Comparison of ENCODE assay signal across 29 cellular contexts in the genomic region with DNA sequence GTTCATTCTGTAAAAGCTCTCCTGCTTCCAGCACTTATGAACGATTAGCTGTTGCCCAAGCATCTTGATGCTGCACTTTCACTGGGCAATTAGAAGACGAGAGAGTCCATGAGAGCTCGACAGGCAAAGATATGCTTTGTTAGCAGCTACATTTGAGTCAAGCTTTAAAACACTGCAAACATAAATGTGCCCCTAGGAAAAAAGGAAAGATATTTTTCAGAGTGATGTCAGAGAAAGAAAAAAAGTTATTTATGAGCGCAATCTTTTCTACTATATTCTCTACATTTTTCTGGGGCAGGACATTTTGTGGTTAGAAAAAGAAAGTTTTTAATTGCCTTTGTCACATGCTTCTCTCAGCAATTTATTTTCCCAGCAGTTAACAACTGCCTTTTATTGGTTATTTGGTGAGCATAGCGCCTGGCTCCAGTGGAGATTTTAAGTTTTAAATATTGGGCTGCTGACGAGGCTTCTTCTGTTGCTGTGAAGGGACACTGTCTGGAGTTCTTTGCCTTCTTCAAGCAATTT.
DNase-seq lines count a peak whose midpoint lies in the region; TF ChIP-seq lines count a peak whose summit lies in the region.
"Had no signal": no experiment of that assay in that cellular context is flagged by ENCODE, and none has a peak within 500 bp of the region (broad histone marks: within the 10 kb centered on the region; RNA-seq: fewer than 3 reads in every experiment).

No MANE protein-coding gene starts in this region.

- H3K9me3 ChIP-seq in mesenchymal stem cell (ENCODE audit: control insufficient read depth, low read length): no peaks in the 10 kb centered on the region
- H3K9me3 ChIP-seq: HAP-1, left lung, MG63, right atrium auricular region, tibial nerve had no signal

- no peak overlapping the region for H4K91ac ChIP-seq in mesenchymal stem cell (ENCODE audit: low read length)

- no peak overlapping the region for H3K4me2 ChIP-seq in mesenchymal stem cell (ENCODE audit: low read length, poor library complexity, severe bottlenecking)
- H3K4me2 ChIP-seq: KMS-11 had no signal

- intact Hi-C loops in dorsolateral prefrontal cortex (cut with DNase I): no loop called here

- H3K9ac ChIP-seq in mesenchymal stem cell (ENCODE audit: low read length): no peak overlapping the region
- H3K9ac ChIP-seq: KMS-11, parathyroid adenoma had no signal

- H3K79me1 ChIP-seq in mesenchymal stem cell (replicated peaks; ENCODE audit: low read length, poor library complexity, severe bottlenecking): no peaks in the 10 kb centered on the region

- no peak overlapping the region for H2BK5ac ChIP-seq in mesenchymal stem cell (ENCODE audit: low read depth, low read length, poor library complexity, severe bottlenecking)

- no peak overlapping the region for H3K27ac Mint-ChIP-seq in activated CD4-positive, alpha-beta memory T cell treated with anti-CD3 and anti-CD28 coated beads, Interleukin-2, amount 10 ng/mL, durations not matched to agents 7 days and 5 days
- H3K27ac Mint-ChIP-seq: activated naive CD8-positive, alpha-beta T cell treated with anti-CD3 and anti-CD28 coated beads, Interleukin-2, amount 10 ng/mL, durations not matched to agents 7 days and 5 days had no signal

- no peaks in the 10 kb centered on the region for H3K27me3 Mint-ChIP-seq in activated CD4-positive, alpha-beta memory T cell treated with anti-CD3 and anti-CD28 coated beads, Interleukin-2, amount 10 ng/mL, durations not matched to agents 7 days and 5 days
- H3K27me3 Mint-ChIP-seq: activated naive CD8-positive, alpha-beta T cell treated with anti-CD3 and anti-CD28 coated beads, Interleukin-2, amount 10 ng/mL, durations not matched to agents 7 days and 5 days had no signal

- H3K4ac ChIP-seq in mesenchymal stem cell (ENCODE audit: low read depth in 1 of 2, low read length in 2 of 2): no peak overlapping the region

- no peak overlapping the region for H3K23ac ChIP-seq in mesenchymal stem cell (ENCODE audit: low read length in 2 of 2)

- H4K8ac ChIP-seq in mesenchymal stem cell (ENCODE audit: low read length): no peak overlapping the region

- TF ChIP-seq CTCF in dorsolateral prefrontal cortex (IDR thresholded peaks at IDR 0.05 in 54 of 56, conservative IDR thresholded peaks at IDR 0.05 in 2 of 56; ENCODE audit: low read depth in 1 of 56, partially characterized antibody in 56 of 56): no peak

- no peak overlapping the region for H3K4me3 Mint-ChIP-seq in activated CD4-positive, alpha-beta memory T cell treated with anti-CD3 and anti-CD28 coated beads, Interleukin-2, amount 10 ng/mL, durations not matched to agents 7 days and 5 days
- H3K4me3 Mint-ChIP-seq: activated naive CD8-positive, alpha-beta T cell treated with anti-CD3 and anti-CD28 coated beads, Interleukin-2, amount 10 ng/mL, durations not matched to agents 7 days and 5 days; neural crest cell had no signal

- no peak overlapping the region for H2AK5ac ChIP-seq in mesenchymal stem cell (ENCODE audit: low read length, severe bottlenecking)

- H3K36me3 Mint-ChIP-seq in activated CD4-positive, alpha-beta memory T cell treated with anti-CD3 and anti-CD28 coated beads, Interleukin-2, amount 10 ng/mL, durations not matched to agents 7 days and 5 days (ENCODE audit: low read depth): no peaks in the 10 kb centered on the region
- H3K36me3 Mint-ChIP-seq: activated naive CD8-positive, alpha-beta T cell treated with anti-CD3 and anti-CD28 coated beads, Interleukin-2, amount 10 ng/mL, durations not matched to agents 7 days and 5 days had no signal

- H3K27ac ChIP-seq in mesenchymal stem cell (ENCODE audit: low read length, poor library complexity, severe bottlenecking) (no peak overlapping the region), dorsolateral prefrontal cortex (no peak overlapping the region)
- H3K27ac ChIP-seq: epithelial cell of prostate, KMS-11, left lung, parathyroid adenoma, right atrium auricular region, tibial nerve had no signal

- no peak overlapping the region for H2BK15ac ChIP-seq in mesenchymal stem cell (ENCODE audit: low read depth, poor library complexity, severe bottlenecking)

- DNase-seq in Ammon's horn (ENCODE audit: low spot score) (peak; percentile 11), NCI-H1105 treated with DMSO at 0.1 percent for 48 hours (lab: John Stamatoyannopoulos, UW) (peak; percentile 84), NCI-H82 treated with DMSO at 0.1 percent for 48 hours (lab: John Stamatoyannopoulos, UW; ENCODE audit: unreplicated experiment) (peak; percentile 20), mesenchymal stem cell (peak; percentile 16), dorsolateral prefrontal cortex (no peak)
- DNase-seq in stimulated activated CD4-positive, alpha-beta T cell treated with anti-CD3 and anti-CD28 coated beads, Interleukin-12 subunit alpha, Interleukin-12 subunit beta, amount 100 ng/mL, for 4 hours: no peak
- no peak for DNase-seq in activated CD4-positive, alpha-beta memory T cell treated with anti-CD3 and anti-CD28 coated beads, Interleukin-2, amount 10 ng/mL, durations not matched to agents 7 days and 5 days
- DNase-seq: activated CD4-positive, alpha-beta T cell treated with anti-CD3 and anti-CD28 coated beads for 48 hours; activated gamma-delta T cell; activated naive CD8-positive, alpha-beta T cell treated with anti-CD3 and anti-CD28 coated beads, Interleukin-2, amount 10 ng/mL, durations not matched to agents 7 days and 5 days; aorta; C1 segment of cervical spinal cord; left lung; mesendoderm; MG63; NCI-H146; NCI-H2171; NCI-H526; small intestine; stimulated activated CD4-positive, alpha-beta T cell treated with anti-CD3 and anti-CD28 coated beads, Interleukin-2, amount 100 ng/mL, for 24 hours; SW 1271; T-helper 9 cell had no signal

- H3K27me3 ChIP-seq in mesenchymal stem cell (ENCODE audit: control insufficient read depth in 1 of 2, insufficient read depth in 1 of 2, low read length in 2 of 2) (no peaks in the 10 kb centered on the region), dorsolateral prefrontal cortex (no peaks in the 10 kb centered on the region)
- H3K27me3 ChIP-seq: left lung, MG63, right atrium auricular region, tibial nerve had no signal

- H3K4me1 ChIP-seq in mesenchymal stem cell (ENCODE audit: control insufficient read depth, insufficient read depth, low read depth, low read length): no peaks in the 10 kb centered on the region
- H3K4me1 ChIP-seq: left lung, parathyroid adenoma, right atrium auricular region, tibial nerve had no signal

- H3K14ac ChIP-seq in mesenchymal stem cell (ENCODE audit: low read length in 2 of 2): no peak overlapping the region

- H2BK120ac ChIP-seq in mesenchymal stem cell (ENCODE audit: low read depth, low read length): no peak overlapping the region

- H3K9me3 Mint-ChIP-seq in activated CD4-positive, alpha-beta memory T cell treated with anti-CD3 and anti-CD28 coated beads, Interleukin-2, amount 10 ng/mL, durations not matched to agents 7 days and 5 days: no peaks in the 10 kb centered on the region
- H3K9me3 Mint-ChIP-seq: activated naive CD8-positive, alpha-beta T cell treated with anti-CD3 and anti-CD28 coated beads, Interleukin-2, amount 10 ng/mL, durations not matched to agents 7 days and 5 days; neural crest cell had no signal

- WGBS in mesenchymal stem cell: 33% methylated on average over 3 of the region's 6 CpGs

- no peak overlapping the region for H3K18ac ChIP-seq in mesenchymal stem cell (ENCODE audit: low read depth in 1 of 2, low read length in 2 of 2)

- H2BK12ac ChIP-seq in mesenchymal stem cell (ENCODE audit: low read length in 2 of 2): no peak overlapping the region

- POLR2A ChIA-PET in activated CD4-positive, alpha-beta memory T cell treated with anti-CD3 and anti-CD28 coated beads, Interleukin-2, amount 10 ng/mL, durations not matched to agents 7 days and 5 days (lab: Charles Lee): no interaction called here

- CTCF ChIA-PET in activated CD4-positive, alpha-beta memory T cell treated with anti-CD3 and anti-CD28 coated beads, Interleukin-2, amount 10 ng/mL, durations not matched to agents 7 days and 5 days (lab: Charles Lee): no interaction called here

- H3K36me3 ChIP-seq in mesenchymal stem cell (ENCODE audit: control insufficient read depth in 1 of 2, insufficient read depth in 2 of 2, low read depth in 1 of 2, low read length in 2 of 2): no peaks in the 10 kb centered on the region
- H3K36me3 ChIP-seq: HAP-1, left lung, MG63, right atrium auricular region, tibial nerve had no signal

- H3K4me3 ChIP-seq in mesenchymal stem cell (ENCODE audit: insufficient read depth in 1 of 2, low read depth in 1 of 2, low read length in 2 of 2) (no peak overlapping the region), dorsolateral prefrontal cortex (no peak overlapping the region)
- H3K4me3 ChIP-seq: HAP-1, left lung, MG63, right atrium auricular region, tibial nerve had no signal

- H2AFZ ChIP-seq in mesenchymal stem cell (ENCODE audit: low read depth, low read length): no peak overlapping the region
- H2AFZ ChIP-seq: parathyroid adenoma had no signal

- H3K4me1 Mint-ChIP-seq in activated CD4-positive, alpha-beta memory T cell treated with anti-CD3 and anti-CD28 coated beads, Interleukin-2, amount 10 ng/mL, durations not matched to agents 7 days and 5 days: no peaks in the 10 kb centered on the region
- H3K4me1 Mint-ChIP-seq: activated naive CD8-positive, alpha-beta T cell treated with anti-CD3 and anti-CD28 coated beads, Interleukin-2, amount 10 ng/mL, durations not matched to agents 7 days and 5 days had no signal

Comparison
In these comparisons a context has a peak if more than half of its experiments do, and no peak if none do; other contexts are left out.
1. DNase-seq: peak in Ammon's horn (single experiment), NCI-H1105 treated with DMSO at 0.1 percent for 48 hours (single experiment), NCI-H82 treated with DMSO at 0.1 percent for 48 hours (single experiment) and mesenchymal stem cell (single experiment); none in dorsolateral prefrontal cortex (0 of 10), stimulated activated CD4-positive, alpha-beta T cell treated with anti-CD3 and anti-CD28 coated beads, Interleukin-12 subunit alpha, Interleukin-12 subunit beta, amount 100 ng/mL, for 4 hours (single experiment) and activated CD4-positive, alpha-beta memory T cell treated with anti-CD3 and anti-CD28 coated beads, Interleukin-2, amount 10 ng/mL, durations not matched to agents 7 days and 5 days (single experiment).